ENCODE assay signal across 21 cellular contexts in the genomic region with DNA sequence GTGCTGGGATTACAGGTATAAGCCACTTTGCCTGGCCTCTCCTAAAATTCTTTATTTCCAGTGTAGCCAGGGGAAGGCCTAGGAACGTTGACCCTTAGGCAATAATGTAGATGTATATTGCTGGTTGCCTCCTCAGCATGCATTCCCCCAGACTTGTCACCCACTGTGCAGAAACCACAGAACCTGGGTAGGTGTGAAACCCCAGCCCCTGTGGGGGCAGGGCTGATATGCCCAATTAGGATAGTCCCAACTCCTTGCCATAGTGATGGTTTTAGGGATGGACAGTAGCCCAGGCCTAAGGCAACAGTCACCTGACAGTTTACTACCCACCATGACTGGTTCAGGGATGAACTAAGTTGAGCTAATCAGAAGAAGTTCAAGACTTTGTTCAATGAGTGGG. TPM values are rescaled to one million over a fixed set of nuclear protein-coding genes. Genes with fewer than 3 reads are reported as not detected.
DNase-seq lines count a peak whose midpoint lies in the region; ATAC-seq and TF ChIP-seq lines count a peak whose summit lies in the region.
"Had no signal": no experiment of that assay in that cellular context is flagged by ENCODE, and none has a peak within 500 bp of the region (broad histone marks: within the 10 kb centered on the region; RNA-seq: fewer than 3 reads in every experiment).

No MANE protein-coding gene starts in this region.

- peak overlapping the region; percentile 47 to 81 (median 78) for H3K4me3 Mint-ChIP-seq in immature natural killer cell
- H3K4me3 Mint-ChIP-seq in stimulated activated memory B cell treated with anti-CD40 and anti-IgM and Interleukin-4, amounts not matched to agents 10 μg/mL and 1 μg/mL and 100 μg/mL, for 72 hours, result no peak overlapping the region

- H3K4me1 Mint-ChIP-seq in immature natural killer cell, result peaks cover 80 to 88% of the 10 kb centered on the region in 2 donors
- peaks cover 69% of the 10 kb centered on the region for H3K4me1 Mint-ChIP-seq in stimulated activated memory B cell treated with anti-CD40 and anti-IgM and Interleukin-4, amounts not matched to agents 10 μg/mL and 1 μg/mL and 100 μg/mL, for 72 hours

- H3K36me3 ChIP-seq in BLaER1 treated with 17β-estradiol and CSF1 and Interleukin-3, amounts not matched to agents 10 nM and 100 nM, result peaks cover 0 to 4% (median 0%) of the 10 kb centered on the region in 11 experiments; a peak in 1 of 22 replicates
- H3K36me3 ChIP-seq in adipocyte (ENCODE audit: control insufficient read depth, insufficient read depth, low read length, severe bottlenecking), result no peaks in the 10 kb centered on the region
- H3K36me3 ChIP-seq in colonic mucosa, result no peaks in the 10 kb centered on the region
- H3K36me3 ChIP-seq: BE2C had no signal

- H3K9ac ChIP-seq in BLaER1 treated with 17β-estradiol and CSF1 and Interleukin-3, amounts not matched to agents 10 nM and 100 nM, result no peak overlapping the region
- peak overlapping the region; percentile 16 for H3K9ac ChIP-seq in adipocyte (ENCODE audit: low read length)
- H3K9ac ChIP-seq in colonic mucosa (ENCODE audit: low read depth in 2 of 2, low read length in 2 of 2), result no peak overlapping the region
- H3K9ac ChIP-seq: SK-N-SH had no signal

- H3K27me3 ChIP-seq in BLaER1 treated with 17β-estradiol and CSF1 and Interleukin-3, amounts not matched to agents 10 nM and 100 nM, result no peaks in the 10 kb centered on the region
- no peaks in the 10 kb centered on the region for H3K27me3 ChIP-seq in adipocyte (replicated peaks; ENCODE audit: control insufficient read depth, insufficient read depth, low read length)
- no peaks in the 10 kb centered on the region for H3K27me3 ChIP-seq in colonic mucosa
- H3K27me3 ChIP-seq: BE2C had no signal

- no peak for DNase-seq in adipocyte (ENCODE audit: low read depth)
- peak; percentile 55 to 57 (median 56) for DNase-seq in immature natural killer cell
- DNase-seq in NCI-H2227 treated with DMSO at 0.1 percent for 48 hours (lab: John Stamatoyannopoulos, UW), result no peak
- no peak for DNase-seq in NCI-H69 (lab: John Stamatoyannopoulos, UW)
- no peak for DNase-seq in colonic mucosa
- DNase-seq in NCI-H187 (lab: John Stamatoyannopoulos, UW), result no peak
- DNase-seq: BE2C, Kasumi-1, NCI-H1092 treated with DMSO at 0.1 percent for 48 hours, NCI-H1436, NCI-H1930, NCI-H446 treated with DMSO at 0.1 percent for 48 hours, NCI-H526, SK-N-SH had no signal

- H4K20me1 ChIP-seq in BLaER1 treated with 17β-estradiol and CSF1 and Interleukin-3, amounts not matched to agents 10 nM and 100 nM, result no peaks in the 10 kb centered on the region

- ATAC-seq in stimulated activated memory B cell treated with anti-CD40 and anti-IgM and Interleukin-4, amounts not matched to agents 10 μg/mL and 1 μg/mL and 100 μg/mL, for 72 hours, result no peak
- ATAC-seq: K562, Panc1 had no signal

- H3K36me3 Mint-ChIP-seq in immature natural killer cell, result no peaks in the 10 kb centered on the region
- peaks cover 10% of the 10 kb centered on the region for H3K36me3 Mint-ChIP-seq in stimulated activated memory B cell treated with anti-CD40 and anti-IgM and Interleukin-4, amounts not matched to agents 10 μg/mL and 1 μg/mL and 100 μg/mL, for 72 hours

- peaks cover 3 to 17% (median 7%) of the 10 kb centered on the region in 3 donors for H3K27me3 Mint-ChIP-seq in immature natural killer cell (ENCODE audit: low read depth in 3 of 3)
- no peaks in the 10 kb centered on the region for H3K27me3 Mint-ChIP-seq in stimulated activated memory B cell treated with anti-CD40 and anti-IgM and Interleukin-4, amounts not matched to agents 10 μg/mL and 1 μg/mL and 100 μg/mL, for 72 hours

- intact Hi-C loops in colonic mucosa (cut with DNase I), result no loop called here

- peaks cover 53 to 83% (median 79%) of the 10 kb centered on the region in 10 experiments for H3K4me1 ChIP-seq in BLaER1 treated with 17β-estradiol and CSF1 and Interleukin-3, amounts not matched to agents 10 nM and 100 nM
- H3K4me1 ChIP-seq in adipocyte (ENCODE audit: control insufficient read depth, insufficient read depth, low read length) (peaks cover 52% of the 10 kb centered on the region), colonic mucosa (no peaks in the 10 kb centered on the region)
- H3K4me1 ChIP-seq: BE2C had no signal

- H3K4me2 ChIP-seq in BLaER1 treated with 17β-estradiol and CSF1 and Interleukin-3, amounts not matched to agents 10 nM and 100 nM, result peak overlapping the region in 8 of 11 experiments; percentile 70 to 97 (median 93); a peak in 14 of 22 replicates
- H3K4me2 ChIP-seq: SK-N-SH had no signal

- H3K27ac Mint-ChIP-seq in immature natural killer cell, result peak overlapping the region in 4 of 6 donors; percentile 74 to 95 (median 92)
- peak overlapping the region; percentile 91 for H3K27ac Mint-ChIP-seq in stimulated activated memory B cell treated with anti-CD40 and anti-IgM and Interleukin-4, amounts not matched to agents 10 μg/mL and 1 μg/mL and 100 μg/mL, for 72 hours

- peaks cover 0 to 12% (median 1%) of the 10 kb centered on the region in 11 experiments; a peak in 6 of 22 replicates for H3K9me3 ChIP-seq in BLaER1 treated with 17β-estradiol and CSF1 and Interleukin-3, amounts not matched to agents 10 nM and 100 nM (replicated peaks in 1 of 11)
- H3K9me3 ChIP-seq in adipocyte (ENCODE audit: control insufficient read depth, low read length) (no peaks in the 10 kb centered on the region), colonic mucosa (no peaks in the 10 kb centered on the region)
- H3K9me3 ChIP-seq: BE2C, SK-N-SH had no signal

- H3K27ac ChIP-seq in BLaER1 treated with 17β-estradiol and CSF1 and Interleukin-3, amounts not matched to agents 10 nM and 100 nM, result peak overlapping the region in 5 of 11 experiments; percentile 59 to 85 (median 77); a peak in 7 of 22 replicates
- no peak overlapping the region for H3K27ac ChIP-seq in colonic mucosa

- no peak overlapping the region for H3K4me3 ChIP-seq in BLaER1 treated with 17β-estradiol and CSF1 and Interleukin-3, amounts not matched to agents 10 nM and 100 nM
- H3K4me3 ChIP-seq in adipocyte (ENCODE audit: low read length) (no peak overlapping the region), colonic mucosa (no peak overlapping the region)
- H3K4me3 ChIP-seq: K562 had no signal

- no peak for TF ChIP-seq CTCF in colonic mucosa (IDR thresholded peaks at IDR 0.05)

- no peaks in the 10 kb centered on the region for H3K9me3 Mint-ChIP-seq in immature natural killer cell
- no peaks in the 10 kb centered on the region for H3K9me3 Mint-ChIP-seq in stimulated activated memory B cell treated with anti-CD40 and anti-IgM and Interleukin-4, amounts not matched to agents 10 μg/mL and 1 μg/mL and 100 μg/mL, for 72 hours

RNA-seq across cellular contexts. Expression of a gene that starts 5.2 kb away (rescaled TPM):
- 1 to 10 TPM; 4.2 to 5.3 (median 5.1) TPM for polyA plus RNA-seq in immature natural killer cell
- 10 to 100 TPM in 1 of 2 donors, 1 to 10 TPM in 1; 7.0 to 22.5 TPM for total RNA-seq in colonic mucosa

RNA-seq across cellular contexts. Expression of a gene that starts 5.3 kb away (rescaled TPM):
- polyA plus RNA-seq in immature natural killer cell, result 1 to 10 TPM in 2 of 3 donors, not detected in 1; 4.6 to 5.3 TPM
- total RNA-seq in colonic mucosa, result 1 to 10 TPM; 1.5 to 3.6 TPM

RNA-seq across cellular contexts. Expression of a gene that starts 57.7 kb away (rescaled TPM):
- polyA plus RNA-seq in immature natural killer cell, result not detected
- not detected for total RNA-seq in colonic mucosa
- total RNA-seq: H4, M059J, OCI-LY7 had no signal
- polyA plus RNA-seq: SK-N-SH had no signal

Comparison
In these comparisons a context has a peak if more than half of its experiments do, and no peak if none do; other contexts are left out.
1. DNase-seq: peak in immature natural killer cell (3 of 3); none in adipocyte (single experiment), NCI-H2227 treated with DMSO at 0.1 percent for 48 hours (single experiment), NCI-H69 (single experiment), colonic mucosa (single experiment) and NCI-H187 (0 of 2).